Comparison of ENCODE assay signal across 7 cellular contexts in genomic region chrX:16856076-16856404, GRCh38. TPM values are rescaled to one million over a fixed set of nuclear protein-coding genes. Genes with fewer than 3 reads are reported as not detected.
A peak's percentile ranks its signal among the peaks of the same experiment; 100 is the strongest.
DNase-seq lines count a peak whose midpoint lies in the region; ATAC-seq and TF ChIP-seq lines count a peak whose summit lies in the region.
"Not testable (repeated sequence)": the region's sequence is repeated elsewhere in the genome, so short reads cannot be mapped to it uniquely, and the experiment has no call there.

No MANE protein-coding gene starts in this region.

- H3K4me1 Mint-ChIP-seq in activated T-cell treated with anti-CD3 and anti-CD28 coated beads, Interleukin-2, amount 50 U/mL, for 4 hours (ENCODE audit: low read depth) = peaks cover 47% of the 10 kb centered on the region
- not testable (repeated sequence) for H3K4me1 Mint-ChIP-seq in MCF 10A (ENCODE audit: insufficient read depth, unreplicated experiment)

- not testable (repeated sequence) for H3K9ac ChIP-seq in mesendoderm (ENCODE audit: low read length)

- peaks cover 26% of the 10 kb centered on the region for H3K36me3 Mint-ChIP-seq in activated T-cell treated with anti-CD3 and anti-CD28 coated beads, Interleukin-2, amount 50 U/mL, for 4 hours (ENCODE audit: insufficient read depth)
- H3K36me3 Mint-ChIP-seq in MCF 10A (ENCODE audit: insufficient read depth, unreplicated experiment) = peaks cover 69% of the 10 kb centered on the region

- not testable (repeated sequence) for H2BK120ac ChIP-seq in mesendoderm (ENCODE audit: low read depth, low read length)

- ATAC-seq in GM18502 (IDR thresholded peaks at IDR 0.05; ENCODE audit: poor library complexity, unreplicated experiment) = peak; percentile 71
- ATAC-seq in activated T-cell treated with anti-CD3 and anti-CD28 coated beads, Interleukin-2, amount 50 U/mL, for 4 hours = peak; percentile 69 to 76

- H2BK15ac ChIP-seq in mesendoderm (replicated peaks; ENCODE audit: low read depth) = not testable (repeated sequence)

- not testable (repeated sequence) for H3K27me3 ChIP-seq in SJSA1 (replicated peaks); mesendoderm (ENCODE audit: insufficient read depth, low read length, poor library complexity)

- H3K4ac ChIP-seq in mesendoderm (ENCODE audit: low read depth, low read length) = not testable (repeated sequence)

- not testable (repeated sequence) for H3K23ac ChIP-seq in mesendoderm (ENCODE audit: low read length)

- CTCF ChIA-PET in HEK293 (lab: Yijun Ruan, JAX) (interaction anchor here (1.4 to 2.0 kb wide), 2 partner anchors 26 to 190 kb away, joined by 4 to 10 read pairs; no protein-coding TSS in a partner anchor), MCF 10A (lab: Yijun Ruan, JAX) (interaction anchor here (0.9 kb wide), 1 partner anchor 20 kb away, joined by 6 read pairs; no protein-coding TSS in a partner anchor)

- intact Hi-C loops in MCF 10A (cut with micrococcal nuclease) = not testable (repeated sequence)

- not testable (repeated sequence) for H2AK5ac ChIP-seq in mesendoderm (ENCODE audit: low read length)

- not testable (repeated sequence) for TF ChIP-seq CTCF in HEK293 (tag by site-specific recombination; IDR thresholded peaks at IDR 0.05); MCF 10A (IDR thresholded peaks at IDR 0.05; ENCODE audit: unreplicated experiment)

- H2BK5ac ChIP-seq in mesendoderm (ENCODE audit: low read length) = not testable (repeated sequence)

- H4K5ac ChIP-seq in mesendoderm (ENCODE audit: low read length) = not testable (repeated sequence)

- H3K79me1 ChIP-seq in mesendoderm (ENCODE audit: low read length) = not testable (repeated sequence)

- H3K4me3 ChIP-seq in HEK293 (ENCODE audit: low read depth, low read length); SJSA1; mesendoderm (ENCODE audit: low read length): not testable (repeated sequence)

- H3K4me1 ChIP-seq in HEK293 (ENCODE audit: control insufficient read depth, insufficient read depth, low read length); SJSA1 (replicated peaks); mesendoderm (ENCODE audit: control insufficient read depth, low read depth, low read length): not testable (repeated sequence)

- H3K9me3 ChIP-seq in HEK293 (ENCODE audit: control insufficient read depth, insufficient read depth, low read depth, low read length); SJSA1 (replicated peaks): not testable (repeated sequence)

- H3K27ac ChIP-seq in HEK293 (ENCODE audit: extremely low read depth, low read depth, low read length); mesendoderm (ENCODE audit: low read depth, low read length): not testable (repeated sequence)
- peak overlapping the region; percentile 26; the same call in 1 of the 2 replicates for H3K27ac ChIP-seq in SJSA1

- not testable (repeated sequence) for H3K27ac Mint-ChIP-seq in MCF 10A (ENCODE audit: low read depth, unreplicated experiment)

- no CpG with 5 or more reads among the region's 2 CpGs for WGBS in mesendoderm (ENCODE audit: extremely low coverage, insufficient coverage, low lambda C conversion rate)

- POLR2A ChIA-PET in HEK293 (lab: Yijun Ruan, JAX) = interaction anchor here (0.7 to 1.6 kb wide), 3 partner anchors 8 to 17 kb away, joined by 4 to 8 read pairs (median 4); no protein-coding TSS in a partner anchor
- POLR2A ChIA-PET in MCF 10A (lab: Yijun Ruan, JAX) = interaction anchor here (1.0 to 2.6 kb wide), 3 partner anchors 12 to 16 kb away, joined by 3 to 8 read pairs (median 3); partner anchors contain the start of gene RBBP7

- peak; percentile 86 for DNase-seq in M059J (ENCODE audit: low read depth)
- DNase-seq in SJSA1 (ENCODE audit: low read depth in 1 of 2, low spot score in 2 of 2) = peak in 1 of 2 experiments; percentile 48
- DNase-seq in activated T-cell treated with anti-CD3 and anti-CD28 coated beads, Interleukin-2, amount 50 U/mL, for 4 hours = not testable (repeated sequence)
- peak; percentile 65 for DNase-seq in MCF 10A (ENCODE audit: unreplicated experiment)
- peak; percentile 49 for DNase-seq in mesendoderm

- H3K18ac ChIP-seq in mesendoderm (ENCODE audit: low read length) = not testable (repeated sequence)

- not testable (repeated sequence) for H3K4me2 ChIP-seq in mesendoderm (ENCODE audit: low read length)

- H3K27me3 Mint-ChIP-seq in activated T-cell treated with anti-CD3 and anti-CD28 coated beads, Interleukin-2, amount 50 U/mL, for 4 hours (ENCODE audit: low read depth) = not testable (repeated sequence)
- peaks cover 12% of the 10 kb centered on the region for H3K27me3 Mint-ChIP-seq in MCF 10A (ENCODE audit: insufficient read depth, unreplicated experiment)

- BruUV-seq in MCF 10A (replicated peaks; lab: Mats Ljungman, UMichigan) = not testable (repeated sequence)

- not testable (repeated sequence) for H4K8ac ChIP-seq in mesendoderm (ENCODE audit: low read depth, low read length)

- peaks cover 92 to 97% of the 10 kb centered on the region in 2 experiments for H3K36me3 ChIP-seq in HEK293 (ENCODE audit: control insufficient read depth in 2 of 2, insufficient read depth in 1 of 2, low read length in 2 of 2)
- peaks cover 70% of the 10 kb centered on the region for H3K36me3 ChIP-seq in SJSA1
- not testable (repeated sequence) for H3K36me3 ChIP-seq in mesendoderm (ENCODE audit: control insufficient read depth, insufficient read depth, low read length)

- H3K79me2 ChIP-seq in mesendoderm (ENCODE audit: control insufficient read depth, insufficient read depth, low read length) = not testable (repeated sequence)

- H3K4me3 Mint-ChIP-seq in activated T-cell treated with anti-CD3 and anti-CD28 coated beads, Interleukin-2, amount 50 U/mL, for 4 hours; MCF 10A (ENCODE audit: unreplicated experiment): not testable (repeated sequence)

- H3K9me3 Mint-ChIP-seq in activated T-cell treated with anti-CD3 and anti-CD28 coated beads, Interleukin-2, amount 50 U/mL, for 4 hours; MCF 10A (ENCODE audit: unreplicated experiment): not testable (repeated sequence)

- H3K56ac ChIP-seq in mesendoderm (ENCODE audit: low read length) = not testable (repeated sequence)

TF ChIP-seq in HEK293, 187 proteins besides CTCF, POLR2A, EP300 and RAD21 (continues in another document):
- TF ChIP-seq KLF8 (tag by site-specific recombination; IDR thresholded peaks at IDR 0.05) = peak; percentile 49; the same call in 1 of the 2 replicates
- peak; percentile 47; the same call in 1 of the 2 replicates for TF ChIP-seq ZBTB17 (tag by site-specific recombination; IDR thresholded peaks at IDR 0.05)
- TF ChIP-seq, protein P1, sequence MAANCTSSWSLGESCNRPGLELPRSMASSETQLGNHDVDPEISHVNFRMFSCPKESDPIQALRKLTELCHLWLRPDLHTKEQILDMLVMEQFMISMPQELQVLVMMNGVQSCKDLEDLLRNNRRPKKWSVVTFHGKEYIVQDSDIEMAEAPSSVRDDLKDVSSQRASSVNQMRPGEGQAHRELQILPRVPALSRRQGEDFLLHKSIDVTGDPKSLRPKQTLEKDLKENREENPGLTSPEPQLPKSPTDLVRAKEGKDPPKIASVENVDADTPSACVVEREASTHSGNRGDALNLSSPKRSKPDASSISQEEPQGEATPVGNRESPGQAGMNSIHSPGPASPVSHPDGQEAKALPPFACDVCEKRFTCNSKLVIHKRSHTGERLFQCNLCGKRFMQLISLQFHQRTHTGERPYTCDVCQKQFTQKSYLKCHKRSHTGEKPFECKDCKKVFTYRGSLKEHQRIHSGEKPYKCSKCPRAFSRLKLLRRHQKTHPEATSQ (tag by site-specific recombination; IDR thresholded peaks at IDR 0.05) = 0 out of 2 replicates have a peak, but pooled peaks have one; percentile 10
- peak; percentile 59; the same call in 1 of the 2 replicates for TF ChIP-seq INSM2 (tag by site-specific recombination; IDR thresholded peaks at IDR 0.05)
- TF ChIP-seq ZNF629 (tag by site-specific recombination; IDR thresholded peaks at IDR 0.05) = peak; percentile 63; the same call in 1 of the 2 replicates
- TF ChIP-seq, protein P2, sequence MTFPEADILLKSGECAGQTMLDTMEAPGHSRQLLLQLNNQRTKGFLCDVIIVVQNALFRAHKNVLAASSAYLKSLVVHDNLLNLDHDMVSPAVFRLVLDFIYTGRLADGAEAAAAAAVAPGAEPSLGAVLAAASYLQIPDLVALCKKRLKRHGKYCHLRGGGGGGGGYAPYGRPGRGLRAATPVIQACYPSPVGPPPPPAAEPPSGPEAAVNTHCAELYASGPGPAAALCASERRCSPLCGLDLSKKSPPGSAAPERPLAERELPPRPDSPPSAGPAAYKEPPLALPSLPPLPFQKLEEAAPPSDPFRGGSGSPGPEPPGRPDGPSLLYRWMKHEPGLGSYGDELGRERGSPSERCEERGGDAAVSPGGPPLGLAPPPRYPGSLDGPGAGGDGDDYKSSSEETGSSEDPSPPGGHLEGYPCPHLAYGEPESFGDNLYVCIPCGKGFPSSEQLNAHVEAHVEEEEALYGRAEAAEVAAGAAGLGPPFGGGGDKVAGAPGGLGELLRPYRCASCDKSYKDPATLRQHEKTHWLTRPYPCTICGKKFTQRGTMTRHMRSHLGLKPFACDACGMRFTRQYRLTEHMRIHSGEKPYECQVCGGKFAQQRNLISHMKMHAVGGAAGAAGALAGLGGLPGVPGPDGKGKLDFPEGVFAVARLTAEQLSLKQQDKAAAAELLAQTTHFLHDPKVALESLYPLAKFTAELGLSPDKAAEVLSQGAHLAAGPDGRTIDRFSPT (tag by site-specific recombination; IDR thresholded peaks at IDR 0.05) = peak; percentile 80
- peak; percentile 34; the same call in 1 of the 2 replicates for TF ChIP-seq BCL11A (tag by site-specific recombination; IDR thresholded peaks at IDR 0.05; ENCODE audit: low read depth)

RNA-seq across cellular contexts. Expression of gene RBBP7, which starts 14.1 kb away (rescaled TPM):
- total RNA-seq in M059J (2014; rRNA removed; shearing (Covaris generic)) = 216 and 229 TPM in 2 replicates
- 175 and 198 TPM in 2 replicates for total RNA-seq in SJSA1 (2014; rRNA removed; shearing (Covaris generic))
- 100 to 1,000 TPM in 2 of 3 donors, 10 to 100 TPM in 1; 94.4 to 119 (median 115) TPM for total RNA-seq in activated T-cell treated with anti-CD3 and anti-CD28 coated beads, Interleukin-2, amount 50 U/mL, for 4 hours
- 81.9 and 95.2 TPM in 2 replicates for total RNA-seq in MCF 10A (2022)
- 54.4 TPM for polyA plus RNA-seq in mesendoderm (2013, experiment 1 of 2)
- polyA plus RNA-seq in mesendoderm (2013, experiment 2 of 2) = 56.3 TPM
